In genomic region chr2:37654932-37655331, GRCh38 we compare ENCODE assay signal across 8 cellular contexts. TPM values are rescaled to one million over a fixed set of nuclear protein-coding genes. Genes with fewer than 3 reads are reported as not detected.
DNase-seq lines count a peak whose midpoint lies in the region; ATAC-seq and TF ChIP-seq lines count a peak whose summit lies in the region.

No MANE protein-coding gene starts in this region.

- peaks cover 1% of the 10 kb centered on the region for H3K27me3 Mint-ChIP-seq in HFFc6 (ENCODE audit: insufficient read depth)
- no peaks in the 10 kb centered on the region for H3K27me3 Mint-ChIP-seq in glutamatergic neuron (ENCODE audit: unreplicated experiment)

- peak overlapping the region; percentile 87 for H3K27ac Mint-ChIP-seq in HFFc6
- no peak overlapping the region for H3K27ac Mint-ChIP-seq in glutamatergic neuron (ENCODE audit: unreplicated experiment)

- no peaks in the 10 kb centered on the region for H3K27me3 ChIP-seq in tibial nerve

- no peak overlapping the region for H3K4me3 ChIP-seq in tibial nerve

- H3K9me3 Mint-ChIP-seq in HFFc6 (no peaks in the 10 kb centered on the region), glutamatergic neuron (ENCODE audit: unreplicated experiment) (peaks cover 8% of the 10 kb centered on the region)

- no peaks in the 10 kb centered on the region for H3K9me3 ChIP-seq in tibial nerve

- H3K4me3 Mint-ChIP-seq in HFFc6 = peak overlapping the region; percentile 62
- peak overlapping the region; percentile 43 for H3K4me3 Mint-ChIP-seq in glutamatergic neuron (ENCODE audit: unreplicated experiment)

- TF ChIP-seq POLR2A in tibial nerve (IDR thresholded peaks at IDR 0.05) = no peak

- H3K36me3 Mint-ChIP-seq in HFFc6 (ENCODE audit: low read depth) (peaks cover 74% of the 10 kb centered on the region), glutamatergic neuron (ENCODE audit: unreplicated experiment) (no peaks in the 10 kb centered on the region)

- TF ChIP-seq CTCF in HFFc6 (IDR thresholded peaks at IDR 0.05) (no peak), glutamatergic neuron (IDR thresholded peaks at IDR 0.05; ENCODE audit: partially characterized antibody, unreplicated experiment) (no peak), tibial nerve (IDR thresholded peaks at IDR 0.05) (no peak)

- ATAC-seq in GM18868 (IDR thresholded peaks at IDR 0.05; ENCODE audit: unreplicated experiment) = peak; percentile 62

- TF ChIP-seq EP300 in tibial nerve (IDR thresholded peaks at IDR 0.05) = no peak

- peaks cover 0 to 83% (median 44%) of the 10 kb centered on the region in 4 donors for H3K4me1 ChIP-seq in tibial nerve

- H3K27ac ChIP-seq in tibial nerve = peak overlapping the region in 3 of 4 donors; percentile 9 to 74 (median 43)

- WGBS in tibial nerve, 2 donors = 55 to 63% methylated on average over 4 of the region's 4 CpGs

- H3K4me1 Mint-ChIP-seq in HFFc6 (ENCODE audit: low read depth) (peaks cover 100% of the 10 kb centered on the region), glutamatergic neuron (ENCODE audit: low read depth, unreplicated experiment) (peaks cover 51% of the 10 kb centered on the region)

- no peaks in the 10 kb centered on the region for H3K36me3 ChIP-seq in tibial nerve

- DNase-seq in HFFc6 (no peak), NCI-H748 treated with DMSO at 0.1 percent for 48 hours (lab: John Stamatoyannopoulos, UW) (peak; percentile 41), glutamatergic neuron (no peak), tibial nerve (ENCODE audit: low spot score in 2 of 2) (no peak), cerebellum (ENCODE audit: low spot score) (no peak), GOT3 (lab: John Stamatoyannopoulos, UW) (no peak)
- DNase-seq in effector CD8-positive, alpha-beta T cell (lab: John Stamatoyannopoulos, UW) = no peak

RNA-seq across cellular contexts. Expression of gene CDC42EP3, which starts 16.5 kb away (rescaled TPM):
- total RNA-seq in HFFc6 (2021; fragmentation: NEBNext Ultra II Directional; extraction: Animal tissue kit (Norgen Biotek cat#: 25700)) = 100 to 1,000 TPM; 159 to 248 (median 201) TPM
- total RNA-seq in glutamatergic neuron (ENCODE audit: unreplicated experiment) (32.9 TPM), tibial nerve (10 to 100 TPM; 31.8 to 58.6 (median 40.2) TPM), cerebellum (14.7 TPM)
